In genomic region chr4:15717647-15718416, GRCh38 we compare ENCODE assay signal across 24 cellular contexts. TPM values are rescaled to one million over a fixed set of nuclear protein-coding genes. Genes with fewer than 3 reads are reported as not detected.
A peak's percentile ranks its signal among the peaks of the same experiment; 100 is the strongest.
DNase-seq lines count a peak whose midpoint lies in the region; ATAC-seq and TF ChIP-seq lines count a peak whose summit lies in the region.
"Had no signal": no experiment of that assay in that cellular context is flagged by ENCODE, and none has a peak within 500 bp of the region (broad histone marks: within the 10 kb centered on the region; RNA-seq: fewer than 3 reads in every experiment).

No MANE protein-coding gene starts in this region.

- BruUV-seq in mammary epithelial cell (replicated peaks; lab: Mats Ljungman, UMichigan) = TSS peak; percentile 99
- no TSS peak for BruUV-seq in MCF 10A (replicated peaks; lab: Mats Ljungman, UMichigan)

- no peaks in the 10 kb centered on the region for H3K4me1 Mint-ChIP-seq in MCF 10A (ENCODE audit: insufficient read depth, unreplicated experiment)
- H3K4me1 Mint-ChIP-seq in stimulated activated naive CD8-positive, alpha-beta T cell treated with anti-CD3 and anti-CD28 coated beads, Interleukin-15, amount 100 ng/mL, for 72 hours = no peaks in the 10 kb centered on the region
- H3K4me1 Mint-ChIP-seq in activated CD4-positive, alpha-beta memory T cell treated with anti-CD3 and anti-CD28 coated beads, Interleukin-2, amount 10 ng/mL, durations not matched to agents 7 days and 5 days = no peaks in the 10 kb centered on the region
- H3K4me1 Mint-ChIP-seq: activated naive CD4-positive, alpha-beta T cell treated with anti-CD3 and anti-CD28 coated beads, Interleukin-2, amount 10 ng/mL, durations not matched to agents 7 days and 5 days; neural crest cell had no signal

- H3K9me3 ChIP-seq in mammary epithelial cell (replicated peaks; ENCODE audit: insufficient read depth, low read length) (no peaks in the 10 kb centered on the region), SJCRH30 (replicated peaks) (no peaks in the 10 kb centered on the region), subcutaneous abdominal adipose tissue (ENCODE audit: control insufficient read depth in 5 of 5, low read length in 5 of 5) (no peaks in the 10 kb centered on the region)
- H3K9me3 ChIP-seq: A549, ascending aorta, esophagus muscularis mucosa had no signal

- H3K4me3 ChIP-seq in mammary epithelial cell (replicated peaks in 1 of 3; ENCODE audit: insufficient read depth in 1 of 3, low read depth in 2 of 3, low read length in 3 of 3) = no peak overlapping the region
- peak overlapping the region; percentile 5; the same call in 1 of the 2 replicates for H3K4me3 ChIP-seq in SJCRH30
- no peak overlapping the region for H3K4me3 ChIP-seq in subcutaneous abdominal adipose tissue (ENCODE audit: low read depth in 1 of 5, low read length in 5 of 5)
- H3K4me3 ChIP-seq: A549; ascending aorta; BLaER1 treated with 17β-estradiol and CSF1 and Interleukin-3, amounts not matched to agents 10 nM and 100 nM; esophagus muscularis mucosa had no signal

- H3K9me3 Mint-ChIP-seq in MCF 10A (ENCODE audit: unreplicated experiment) = no peaks in the 10 kb centered on the region
- no peaks in the 10 kb centered on the region for H3K9me3 Mint-ChIP-seq in stimulated activated naive CD8-positive, alpha-beta T cell treated with anti-CD3 and anti-CD28 coated beads, Interleukin-15, amount 100 ng/mL, for 72 hours
- no peaks in the 10 kb centered on the region for H3K9me3 Mint-ChIP-seq in activated CD4-positive, alpha-beta memory T cell treated with anti-CD3 and anti-CD28 coated beads, Interleukin-2, amount 10 ng/mL, durations not matched to agents 7 days and 5 days
- H3K9me3 Mint-ChIP-seq: activated naive CD4-positive, alpha-beta T cell treated with anti-CD3 and anti-CD28 coated beads, Interleukin-2, amount 10 ng/mL, durations not matched to agents 7 days and 5 days; neural crest cell had no signal

- no peak overlapping the region for H3K27ac ChIP-seq in mammary epithelial cell (ENCODE audit: insufficient read depth, low read depth, low read length)
- peak overlapping the region; percentile 78 for H3K27ac ChIP-seq in SJCRH30
- H3K27ac ChIP-seq in subcutaneous abdominal adipose tissue (ENCODE audit: low read depth, low read length) = peak overlapping the region; percentile 33
- H3K27ac ChIP-seq: A549; BLaER1 treated with 17β-estradiol and CSF1 and Interleukin-3, amounts not matched to agents 10 nM and 100 nM had no signal

- no peak overlapping the region for H2AFZ ChIP-seq in mammary epithelial cell (ENCODE audit: low read depth, low read length)

- H3K4me3 Mint-ChIP-seq in MCF 10A (ENCODE audit: unreplicated experiment) = no peak overlapping the region
- no peak overlapping the region for H3K4me3 Mint-ChIP-seq in stimulated activated naive CD8-positive, alpha-beta T cell treated with anti-CD3 and anti-CD28 coated beads, Interleukin-15, amount 100 ng/mL, for 72 hours
- H3K4me3 Mint-ChIP-seq in activated CD4-positive, alpha-beta memory T cell treated with anti-CD3 and anti-CD28 coated beads, Interleukin-2, amount 10 ng/mL, durations not matched to agents 7 days and 5 days = no peak overlapping the region
- H3K4me3 Mint-ChIP-seq: activated naive CD4-positive, alpha-beta T cell treated with anti-CD3 and anti-CD28 coated beads, Interleukin-2, amount 10 ng/mL, durations not matched to agents 7 days and 5 days; neural crest cell had no signal

- dilution Hi-C loops in mammary epithelial cell (cut with HindIII; ENCODE audit: low sequenced_read_pairs) = no loop called here

- no peaks in the 10 kb centered on the region for H3K79me2 ChIP-seq in mammary epithelial cell (ENCODE audit: insufficient read depth, low read length)

- H3K27me3 ChIP-seq in mammary epithelial cell (ENCODE audit: insufficient read depth, low read length) = no peaks in the 10 kb centered on the region
- H3K27me3 ChIP-seq in SJCRH30 = no peaks in the 10 kb centered on the region
- H3K27me3 ChIP-seq in subcutaneous abdominal adipose tissue (ENCODE audit: control insufficient read depth in 5 of 5, insufficient read depth in 4 of 5, low read length in 5 of 5) = no peaks in the 10 kb centered on the region
- H3K27me3 ChIP-seq: ascending aorta; BLaER1 treated with 17β-estradiol and CSF1 and Interleukin-3, amounts not matched to agents 10 nM and 100 nM; esophagus muscularis mucosa had no signal

- POLR2A ChIA-PET in MCF 10A (lab: Yijun Ruan, JAX) = no interaction called here
- POLR2A ChIA-PET in activated CD4-positive, alpha-beta memory T cell treated with anti-CD3 and anti-CD28 coated beads, Interleukin-2, amount 10 ng/mL, durations not matched to agents 7 days and 5 days (lab: Charles Lee) = no interaction called here

- no peak overlapping the region for H3K4me2 ChIP-seq in mammary epithelial cell (ENCODE audit: insufficient read depth, low read depth, low read length)
- H3K4me2 ChIP-seq: A549 had no signal

- H3K36me3 ChIP-seq in mammary epithelial cell (ENCODE audit: insufficient read depth, low read length) (no peaks in the 10 kb centered on the region), SJCRH30 (no peaks in the 10 kb centered on the region), subcutaneous abdominal adipose tissue (ENCODE audit: control insufficient read depth in 5 of 5, insufficient read depth in 5 of 5, low read length in 5 of 5) (peaks cover 0 to 10% (median 4%) of the 10 kb centered on the region in 5 donors)
- H3K36me3 ChIP-seq: ascending aorta, esophagus muscularis mucosa had no signal

- intact Hi-C loops in mammary epithelial cell (cut with micrococcal nuclease) (no loop called here), MCF 10A (cut with micrococcal nuclease) (no loop called here)

- in situ Hi-C loops in mammary epithelial cell (cut with MboI; ENCODE audit: low sequenced_read_pairs in 2 of 2) = no loop called here

- no peaks in the 10 kb centered on the region for H4K20me1 ChIP-seq in mammary epithelial cell (ENCODE audit: insufficient read depth, low read length)
- H4K20me1 ChIP-seq: BLaER1 treated with 17β-estradiol and CSF1 and Interleukin-3, amounts not matched to agents 10 nM and 100 nM had no signal

- no peak for TF ChIP-seq CTCF in mammary epithelial cell (conservative IDR thresholded peaks at IDR 0.05 in 1 of 2, IDR thresholded peaks at IDR 0.05 in 1 of 2; ENCODE audit: extremely low read depth in 1 of 2, insufficient read depth in 1 of 2, low read depth in 1 of 2, low read length in 2 of 2)
- TF ChIP-seq CTCF in MCF 10A (IDR thresholded peaks at IDR 0.05; ENCODE audit: unreplicated experiment) = no peak

- H3K27me3 Mint-ChIP-seq in MCF 10A (ENCODE audit: insufficient read depth, unreplicated experiment) = no peaks in the 10 kb centered on the region
- no peaks in the 10 kb centered on the region for H3K27me3 Mint-ChIP-seq in stimulated activated naive CD8-positive, alpha-beta T cell treated with anti-CD3 and anti-CD28 coated beads, Interleukin-15, amount 100 ng/mL, for 72 hours
- peaks cover 2% of the 10 kb centered on the region for H3K27me3 Mint-ChIP-seq in activated CD4-positive, alpha-beta memory T cell treated with anti-CD3 and anti-CD28 coated beads, Interleukin-2, amount 10 ng/mL, durations not matched to agents 7 days and 5 days

- H3K9ac ChIP-seq in mammary epithelial cell (ENCODE audit: insufficient read depth, low read length) (no peak overlapping the region), subcutaneous abdominal adipose tissue (ENCODE audit: low read length in 5 of 5) (peak overlapping the region in 2 of 5 donors; percentile 1 to 57)
- H3K9ac ChIP-seq: BLaER1 treated with 17β-estradiol and CSF1 and Interleukin-3, amounts not matched to agents 10 nM and 100 nM had no signal

- no peaks in the 10 kb centered on the region for H3K36me3 Mint-ChIP-seq in MCF 10A (ENCODE audit: insufficient read depth, unreplicated experiment)
- no peaks in the 10 kb centered on the region for H3K36me3 Mint-ChIP-seq in activated CD4-positive, alpha-beta memory T cell treated with anti-CD3 and anti-CD28 coated beads, Interleukin-2, amount 10 ng/mL, durations not matched to agents 7 days and 5 days (ENCODE audit: low read depth)
- H3K36me3 Mint-ChIP-seq: activated naive CD4-positive, alpha-beta T cell treated with anti-CD3 and anti-CD28 coated beads, Interleukin-2, amount 10 ng/mL, durations not matched to agents 7 days and 5 days had no signal

- no peak overlapping the region for H3K27ac Mint-ChIP-seq in MCF 10A (ENCODE audit: low read depth, unreplicated experiment)
- no peak overlapping the region for H3K27ac Mint-ChIP-seq in stimulated activated naive CD8-positive, alpha-beta T cell treated with anti-CD3 and anti-CD28 coated beads, Interleukin-15, amount 100 ng/mL, for 72 hours
- no peak overlapping the region for H3K27ac Mint-ChIP-seq in activated CD4-positive, alpha-beta memory T cell treated with anti-CD3 and anti-CD28 coated beads, Interleukin-2, amount 10 ng/mL, durations not matched to agents 7 days and 5 days
- H3K27ac Mint-ChIP-seq: activated naive CD4-positive, alpha-beta T cell treated with anti-CD3 and anti-CD28 coated beads, Interleukin-2, amount 10 ng/mL, durations not matched to agents 7 days and 5 days had no signal

- CTCF ChIA-PET in mammary epithelial cell (lab: Charles Lee; ENCODE audit: low non-redundant PET) (no interaction called here), MCF 10A (lab: Yijun Ruan, JAX) (interaction anchor here (0.6 to 1.9 kb wide), 4 partner anchors 12 to 1716 kb away, joined by 3 to 8 read pairs (median 4); no protein-coding TSS in a partner anchor)
- CTCF ChIA-PET in activated CD4-positive, alpha-beta memory T cell treated with anti-CD3 and anti-CD28 coated beads, Interleukin-2, amount 10 ng/mL, durations not matched to agents 7 days and 5 days (lab: Charles Lee) = interaction anchor here (1.1 kb wide), 2 partner anchors 14 to 71 kb away, joined by 3 read pairs; no protein-coding TSS in a partner anchor

- DNase-seq in mammary epithelial cell = no peak
- DNase-seq in MCF 10A (ENCODE audit: unreplicated experiment) = no peak
- DNase-seq in SJCRH30 = peak; percentile 15 to 34
- peak; percentile 67 for DNase-seq in left kidney (ENCODE audit: low read depth, low spot score)
- DNase-seq in stimulated activated naive CD8-positive, alpha-beta T cell treated with anti-CD3 and anti-CD28 coated beads, Interleukin-15, amount 100 ng/mL, for 72 hours = no peak
- DNase-seq in activated CD4-positive, alpha-beta memory T cell treated with anti-CD3 and anti-CD28 coated beads, Interleukin-2, amount 10 ng/mL, durations not matched to agents 7 days and 5 days = no peak
- no peak for DNase-seq in GM19240 (ENCODE audit: insufficient read length, low spot score)
- DNase-seq: activated CD4-positive, CD25-positive, alpha-beta regulatory T cell treated with anti-CD3 and anti-CD28 coated beads, Interleukin-2, amount 50 U/mL, for 72 hours; activated naive CD4-positive, alpha-beta T cell treated with anti-CD3 and anti-CD28 coated beads, Interleukin-2, amount 10 ng/mL, durations not matched to agents 7 days and 5 days; activated T-cell treated with anti-CD3 and anti-CD28 coated beads, Interleukin-2, amount 50 U/mL, for 48 hours; effector CD8-positive, alpha-beta T cell; GF-D8; Karpas-422; left cardiac atrium; NCI-H1092; NCI-H1930; RPMI8226; stimulated activated CD4-positive, alpha-beta T cell treated with anti-CD3 and anti-CD28 coated beads, Interleukin-12 subunit alpha, Interleukin-12 subunit beta, amount 100 ng/mL, for 4 hours had no signal

- 82% methylated on average over 3 of the region's 3 CpGs for WGBS in mammary epithelial cell (ENCODE audit: low coverage, missing lambda C conversion rate)

- no peaks in the 10 kb centered on the region for H3K4me1 ChIP-seq in mammary epithelial cell (ENCODE audit: insufficient read depth, low read length)
- peaks cover 35% of the 10 kb centered on the region for H3K4me1 ChIP-seq in SJCRH30
- H3K4me1 ChIP-seq in subcutaneous abdominal adipose tissue (ENCODE audit: control insufficient read depth in 5 of 5, insufficient read depth in 5 of 5, low read length in 5 of 5) = peaks cover 2 to 27% (median 21%) of the 10 kb centered on the region in 5 donors
- H3K4me1 ChIP-seq: A549 had no signal

- ATAC-seq in stimulated activated naive CD8-positive, alpha-beta T cell treated with anti-CD3 and anti-CD28 coated beads, Interleukin-15, amount 100 ng/mL, for 72 hours = no peak
- ATAC-seq: A549, left cardiac atrium had no signal

RNA-seq across cellular contexts. Expression of gene BST1, which starts 15.0 kb away (rescaled TPM):
- under 1 TPM; under 0.01 to 0.47 TPM for total RNA-seq in mammary epithelial cell
- 0.50 TPM for polyA plus RNA-seq in mammary epithelial cell
- polyA minus RNA-seq in mammary epithelial cell = not detected
- total RNA-seq in MCF 10A (2022) = 0.93 and 1.1 TPM in 2 replicates
- 0.81 and 1.0 TPM in 2 replicates for total RNA-seq in SJCRH30 (2014; rRNA removed; shearing (Covaris generic))
- under 1 TPM; 0.40 to 0.95 TPM for total RNA-seq in activated CD4-positive, alpha-beta memory T cell treated with anti-CD3 and anti-CD28 coated beads, Interleukin-2, amount 10 ng/mL, durations not matched to agents 7 days and 5 days

RNA-seq across cellular contexts. Expression of gene FAM200B, which starts 36.2 kb away (rescaled TPM):
- total RNA-seq in mammary epithelial cell (10 to 100 TPM; 19.3 to 36.1 TPM), MCF 10A (2022) (33.6 and 46.5 TPM in 2 replicates)
- 22.8 TPM for polyA plus RNA-seq in mammary epithelial cell
- polyA minus RNA-seq in mammary epithelial cell = 7.6 TPM
- 70.3 TPM in 2 replicates for total RNA-seq in SJCRH30 (2014; rRNA removed; shearing (Covaris generic))
- 10 to 100 TPM; 15.8 to 16.0 TPM for total RNA-seq in activated CD4-positive, alpha-beta memory T cell treated with anti-CD3 and anti-CD28 coated beads, Interleukin-2, amount 10 ng/mL, durations not matched to agents 7 days and 5 days

Comparison
In these comparisons a context has a peak if more than half of its experiments do, and no peak if none do; other contexts are left out.
1. DNase-seq: peak in SJCRH30 (2 of 2) and left kidney (single experiment); none in mammary epithelial cell (single experiment), MCF 10A (single experiment), stimulated activated naive CD8-positive, alpha-beta T cell treated with anti-CD3 and anti-CD28 coated beads, Interleukin-15, amount 100 ng/mL, for 72 hours (0 of 2), activated CD4-positive, alpha-beta memory T cell treated with anti-CD3 and anti-CD28 coated beads, Interleukin-2, amount 10 ng/mL, durations not matched to agents 7 days and 5 days (single experiment) and GM19240 (single experiment).